In the genomic region with DNA sequence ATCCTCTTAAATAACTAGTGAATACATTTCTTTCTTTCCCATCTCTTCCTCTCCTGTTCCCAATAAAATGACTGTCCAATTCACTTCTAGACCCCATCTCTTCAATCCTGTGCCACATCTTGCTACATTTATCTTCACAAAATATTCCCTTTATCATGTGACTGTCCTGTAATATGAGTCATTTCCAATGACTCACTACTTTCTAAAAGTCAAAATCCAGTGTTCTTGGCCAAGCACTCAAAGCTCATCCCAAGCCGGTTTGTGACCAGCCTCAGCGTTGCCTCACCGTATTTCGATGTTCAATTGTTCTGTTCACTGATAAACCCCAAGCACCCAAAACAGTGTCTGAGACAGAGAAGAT, we compare ENCODE assay signal across 11 cellular contexts.
DNase-seq lines count a peak whose midpoint lies in the region; ATAC-seq lines count a peak whose summit lies in the region.
"Had no signal": no experiment of that assay in that cellular context is flagged by ENCODE, and none has a peak within 500 bp of the region (broad histone marks: within the 10 kb centered on the region; RNA-seq: fewer than 3 reads in every experiment).

No MANE protein-coding gene starts in this region.

- DNase-seq in Right ventricle myocardium inferior (ENCODE audit: missing footprints) (no peak), cardiac septum (ENCODE audit: low spot score) (no peak), epithelial cell of prostate (ENCODE audit: low read depth, low spot score) (no peak), lung microvascular endothelial cell (ENCODE audit: low read depth in 2 of 2) (peak; percentile 43 to 50), OCI-M2 (lab: John Stamatoyannopoulos, UW; ENCODE audit: unreplicated experiment) (no peak), SK-N-DZ (ENCODE audit: low spot score) (no peak), SW 1271 (lab: John Stamatoyannopoulos, UW) (no peak)
- DNase-seq in activated CD8-positive, alpha-beta memory T cell treated with anti-CD3 and anti-CD28 coated beads, Interleukin-2, amount 10 ng/mL, durations not matched to agents 7 days and 5 days: no peak
- DNase-seq: NCI-H2227 treated with DMSO at 0.1 percent for 48 hours, T-helper 2 cell had no signal

- intact Hi-C loops in Right ventricle myocardium inferior (cut with DNase I) (loop anchor here (5.0 kb wide), 1 partner anchor 57 kb away; no protein-coding TSS in a partner anchor), cardiac septum (cut with DNase I) (no loop called here)

- H3K9me3 Mint-ChIP-seq in activated CD8-positive, alpha-beta memory T cell treated with anti-CD3 and anti-CD28 coated beads, Interleukin-2, amount 10 ng/mL, durations not matched to agents 7 days and 5 days (ENCODE audit: low read depth): no peaks in the 10 kb centered on the region
- H3K9me3 Mint-ChIP-seq: central memory CD8-positive, alpha-beta T cell had no signal

- no peak overlapping the region for H3K4me3 Mint-ChIP-seq in activated CD8-positive, alpha-beta memory T cell treated with anti-CD3 and anti-CD28 coated beads, Interleukin-2, amount 10 ng/mL, durations not matched to agents 7 days and 5 days
- H3K4me3 Mint-ChIP-seq: central memory CD8-positive, alpha-beta T cell had no signal

- no peaks in the 10 kb centered on the region for H3K36me3 Mint-ChIP-seq in activated CD8-positive, alpha-beta memory T cell treated with anti-CD3 and anti-CD28 coated beads, Interleukin-2, amount 10 ng/mL, durations not matched to agents 7 days and 5 days

- peak; percentile 56 for ATAC-seq in Right ventricle myocardium inferior
- ATAC-seq in activated CD8-positive, alpha-beta memory T cell treated with anti-CD3 and anti-CD28 coated beads, Interleukin-2, amount 10 ng/mL, durations not matched to agents 7 days and 5 days: no peak

- peak overlapping the region; percentile 38 for H3K27ac ChIP-seq in epithelial cell of prostate

- H3K4me1 Mint-ChIP-seq in activated CD8-positive, alpha-beta memory T cell treated with anti-CD3 and anti-CD28 coated beads, Interleukin-2, amount 10 ng/mL, durations not matched to agents 7 days and 5 days: peaks cover 5% of the 10 kb centered on the region

- H3K27ac Mint-ChIP-seq in activated CD8-positive, alpha-beta memory T cell treated with anti-CD3 and anti-CD28 coated beads, Interleukin-2, amount 10 ng/mL, durations not matched to agents 7 days and 5 days: no peak overlapping the region

- CTCF ChIA-PET in activated CD8-positive, alpha-beta memory T cell treated with anti-CD3 and anti-CD28 coated beads, Interleukin-2, amount 10 ng/mL, durations not matched to agents 7 days and 5 days (lab: Charles Lee): no interaction called here

- H3K27me3 Mint-ChIP-seq in activated CD8-positive, alpha-beta memory T cell treated with anti-CD3 and anti-CD28 coated beads, Interleukin-2, amount 10 ng/mL, durations not matched to agents 7 days and 5 days: no peaks in the 10 kb centered on the region

Comparison
In these comparisons a context has a peak if more than half of its experiments do, and no peak if none do; other contexts are left out.
1. DNase-seq: peak in lung microvascular endothelial cell (2 of 2); none in Right ventricle myocardium inferior (single experiment), cardiac septum (single experiment), epithelial cell of prostate (single experiment), activated CD8-positive, alpha-beta memory T cell treated with anti-CD3 and anti-CD28 coated beads, Interleukin-2, amount 10 ng/mL, durations not matched to agents 7 days and 5 days (single experiment), OCI-M2 (single experiment), SK-N-DZ (single experiment) and SW 1271 (0 of 2).